Comparison of ENCODE assay signal across 8 cellular contexts in genomic region chr11:113474362-113475159, GRCh38. TPM values are rescaled to one million over a fixed set of nuclear protein-coding genes. Genes with fewer than 3 reads are reported as not detected.
DNase-seq lines count a peak whose midpoint lies in the region; ATAC-seq and TF ChIP-seq lines count a peak whose summit lies in the region.

No MANE protein-coding gene starts in this region.

- peaks cover 68 to 91% of the 10 kb centered on the region in 2 donors for H3K27me3 Mint-ChIP-seq in effector memory CD8-positive, alpha-beta T cell

- no peaks in the 10 kb centered on the region for H3K9me3 Mint-ChIP-seq in effector memory CD8-positive, alpha-beta T cell

- H3K4me1 Mint-ChIP-seq in effector memory CD8-positive, alpha-beta T cell (ENCODE audit: low read depth in 2 of 2): no peaks in the 10 kb centered on the region

- H3K27ac ChIP-seq in lung (ENCODE audit: low read depth in 1 of 2, low read length in 1 of 2): no peak overlapping the region

- no peak for TF ChIP-seq CTCF in lung (IDR thresholded peaks at IDR 0.05; ENCODE audit: control extremely low read depth, extremely low read depth)

- no peaks in the 10 kb centered on the region for H3K36me3 ChIP-seq in lung (ENCODE audit: control insufficient read depth in 2 of 2, insufficient read depth in 2 of 2, low read length in 2 of 2)

- H3K4me3 Mint-ChIP-seq in effector memory CD8-positive, alpha-beta T cell: peak overlapping the region in 1 of 2 donors; percentile 26

- no peaks in the 10 kb centered on the region for H3K36me3 Mint-ChIP-seq in effector memory CD8-positive, alpha-beta T cell (ENCODE audit: insufficient read depth)

- H3K27ac Mint-ChIP-seq in effector memory CD8-positive, alpha-beta T cell: no peak overlapping the region

- 1 to 3% methylated on average over 55 to 70 of the region's 70 CpGs for WGBS in lung, 2 donors

- no peak for ATAC-seq in effector memory CD8-positive, alpha-beta T cell (replicated peaks)
- ATAC-seq in lung (ENCODE audit: insufficient read depth, low FRiP score) (peak; percentile 67), GM21381 (IDR thresholded peaks at IDR 0.05; ENCODE audit: unreplicated experiment) (no peak), HG03342 (IDR thresholded peaks at IDR 0.05; ENCODE audit: unreplicated experiment) (no peak)

- DNase-seq in EH (ENCODE audit: low read depth): peak; percentile 79
- peak; percentile 86 for DNase-seq in M059J (ENCODE audit: low read depth)
- DNase-seq in activated CD4-positive, alpha-beta T cell treated with anti-CD3 and anti-CD28 coated beads, Interleukin-2, amount 50 U/mL, for 48 hours: peak; percentile 59 to 72
- DNase-seq in effector memory CD8-positive, alpha-beta T cell: peak; percentile 5 to 23 (median 15)
- DNase-seq in lung (ENCODE audit: low spot score): peak; percentile 78
- peak; percentile 27 to 37 for DNase-seq in stimulated activated CD8-positive, alpha-beta memory T cell treated with anti-CD3 and anti-CD28 coated beads, Interleukin-2, amount 100 ng/mL, for 48 hours (ENCODE audit: low read depth in 2 of 2)

- H3K4me3 ChIP-seq in lung: no peak overlapping the region

- H3K9me3 ChIP-seq in lung (ENCODE audit: control insufficient read depth in 2 of 2, insufficient read depth in 1 of 2, low read length in 1 of 2): peaks cover 0 to 16% of the 10 kb centered on the region in 2 donors

- peaks cover 29% of the 10 kb centered on the region for H3K27me3 ChIP-seq in lung (ENCODE audit: control insufficient read depth, insufficient read depth)

- peaks cover 0 to 6% of the 10 kb centered on the region in 2 donors for H3K4me1 ChIP-seq in lung (ENCODE audit: control insufficient read depth in 2 of 2, insufficient read depth in 2 of 2, low read length in 2 of 2)

RNA-seq across cellular contexts. Expression of gene DRD2, which starts 0.6 kb away (rescaled TPM):
- total RNA-seq in M059J (2014; rRNA removed; shearing (Covaris generic)): 3.3 and 4.3 TPM in 2 replicates
- total RNA-seq in lung: under 1 TPM in 1 of 2 donors, not detected in 1; 0.28 TPM
- polyA plus RNA-seq in lung: under 1 TPM in 1 of 2 donors, not detected in 1; 0.08 TPM

Comparison
In these comparisons a context has a peak if more than half of its experiments do, and no peak if none do; other contexts are left out.
1. DNase-seq: peak in every context shown above with its lines; median percentile 86 in M059J; 79 in EH; 78 in lung; 66 in activated CD4-positive, alpha-beta T cell treated with anti-CD3 and anti-CD28 coated beads, Interleukin-2, amount 50 U/mL, for 48 hours; 32 in stimulated activated CD8-positive, alpha-beta memory T cell treated with anti-CD3 and anti-CD28 coated beads, Interleukin-2, amount 100 ng/mL, for 48 hours; 15 in effector memory CD8-positive, alpha-beta T cell.